ENCODE assay signal across 13 cellular contexts in the genomic region with DNA sequence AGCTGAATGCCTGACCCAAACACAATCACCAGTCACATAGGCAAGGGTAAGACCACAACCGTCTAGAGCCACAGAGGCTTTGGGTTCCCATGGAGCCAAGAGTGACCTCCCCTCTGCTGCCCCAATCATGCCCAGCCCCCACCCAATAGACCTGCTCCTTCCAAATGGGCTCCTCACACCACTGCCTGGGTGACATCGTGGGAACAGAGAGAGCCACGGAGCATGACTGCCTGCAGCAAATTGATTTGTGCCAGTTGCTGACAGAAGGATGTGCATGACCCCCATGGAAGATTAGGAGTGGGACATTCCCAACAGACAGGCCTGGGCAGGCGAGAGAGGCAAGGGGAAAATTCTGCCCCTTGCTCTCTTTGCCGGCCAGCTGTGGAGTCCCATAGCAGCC.
"Had no signal": no experiment of that assay in that cellular context is flagged by ENCODE, and none has a peak within 500 bp of the region (broad histone marks: within the 10 kb centered on the region; RNA-seq: fewer than 3 reads in every experiment).

No MANE protein-coding gene starts in this region.

- H3K4me1 ChIP-seq: upper lobe of right lung had no signal

- H3K36me3 ChIP-seq: upper lobe of right lung had no signal

- H3K9me3 ChIP-seq: upper lobe of right lung had no signal

- H3K27ac ChIP-seq: coronary artery, upper lobe of right lung had no signal

- H3K4me3 ChIP-seq: coronary artery, upper lobe of right lung had no signal

- H3K9me3 Mint-ChIP-seq: activated T-helper 2 cell treated with anti-CD3 and anti-CD28 coated beads, Interferon-gamma antibody, Interleukin-2, Interleukin-4, amounts not matched to agents 10 μg/mL and 5 μg/mL and 100 μg/mL, durations not matched to agents 14 hours and 24 hours and 36 hours had no signal

- H3K27me3 ChIP-seq: upper lobe of right lung had no signal

- H3K27ac Mint-ChIP-seq: activated naive CD4-positive, alpha-beta T cell treated with anti-CD3 and anti-CD28 coated beads, Interleukin-2, amount 10 ng/mL, durations not matched to agents 7 days and 5 days; activated T-helper 2 cell treated with anti-CD3 and anti-CD28 coated beads, Interferon-gamma antibody, Interleukin-2, Interleukin-4, amounts not matched to agents 10 μg/mL and 5 μg/mL and 100 μg/mL, durations not matched to agents 14 hours and 24 hours and 36 hours; effector memory CD8-positive, alpha-beta T cell; immature natural killer cell; natural killer cell treated with Interleukin-12 subunit alpha and Interleukin-12 subunit beta and Interleukin-15 and Interleukin-18, amount 100 ng/mL, for 72 hours; stimulated activated naive CD8-positive, alpha-beta T cell treated with anti-CD3 and anti-CD28 coated beads, Interleukin-15, Interleukin-2, amounts not matched to agents 100 ng/mL and 50 ng/mL, for 24 hours; T-helper 17 cell had no signal

- H3K27me3 Mint-ChIP-seq: natural killer cell treated with Interleukin-12 subunit alpha and Interleukin-12 subunit beta and Interleukin-15 and Interleukin-18, amount 100 ng/mL, for 72 hours had no signal

- H3K4me3 Mint-ChIP-seq: activated naive CD4-positive, alpha-beta T cell treated with anti-CD3 and anti-CD28 coated beads, Interleukin-2, amount 10 ng/mL, durations not matched to agents 7 days and 5 days; effector memory CD8-positive, alpha-beta T cell; immature natural killer cell; natural killer cell treated with Interleukin-12 subunit alpha and Interleukin-12 subunit beta and Interleukin-15 and Interleukin-18, amount 100 ng/mL, for 72 hours; stimulated activated naive CD8-positive, alpha-beta T cell treated with anti-CD3 and anti-CD28 coated beads, Interleukin-15, Interleukin-2, amounts not matched to agents 100 ng/mL and 50 ng/mL, for 24 hours; T-helper 17 cell had no signal

- DNase-seq: activated naive CD4-positive, alpha-beta T cell treated with anti-CD3 and anti-CD28 coated beads, Interleukin-2, amount 10 ng/mL, durations not matched to agents 7 days and 5 days; effector memory CD8-positive, alpha-beta T cell; immature natural killer cell; left colon; stimulated activated CD4-positive, alpha-beta T cell treated with anti-CD3 and anti-CD28 coated beads, Interleukin-4, amount 100 ng/mL, for 1 hour; stimulated activated CD8-positive, alpha-beta memory T cell treated with anti-CD3 and anti-CD28 coated beads, Interleukin-4, amount 100 ng/mL, for 48 hours; T-helper 17 cell; upper lobe of right lung had no signal

- H3K36me3 Mint-ChIP-seq: activated naive CD4-positive, alpha-beta T cell treated with anti-CD3 and anti-CD28 coated beads, Interleukin-2, amount 10 ng/mL, durations not matched to agents 7 days and 5 days; immature natural killer cell; natural killer cell treated with Interleukin-12 subunit alpha and Interleukin-12 subunit beta and Interleukin-15 and Interleukin-18, amount 100 ng/mL, for 72 hours had no signal

- H3K4me1 Mint-ChIP-seq: activated naive CD4-positive, alpha-beta T cell treated with anti-CD3 and anti-CD28 coated beads, Interleukin-2, amount 10 ng/mL, durations not matched to agents 7 days and 5 days; immature natural killer cell; T-helper 17 cell had no signal

- ATAC-seq: activated CD4-positive, CD25-positive, alpha-beta regulatory T cell treated with anti-CD3 and anti-CD28 coated beads, Interleukin-2, amount 50 U/mL, for 24 hours; effector memory CD8-positive, alpha-beta T cell; left colon; natural killer cell treated with Interleukin-12 subunit alpha and Interleukin-12 subunit beta and Interleukin-15 and Interleukin-18, amount 100 ng/mL, for 72 hours; T-helper 17 cell; upper lobe of right lung had no signal
